ENCODE assay signal across 8 cellular contexts in the genomic region with DNA sequence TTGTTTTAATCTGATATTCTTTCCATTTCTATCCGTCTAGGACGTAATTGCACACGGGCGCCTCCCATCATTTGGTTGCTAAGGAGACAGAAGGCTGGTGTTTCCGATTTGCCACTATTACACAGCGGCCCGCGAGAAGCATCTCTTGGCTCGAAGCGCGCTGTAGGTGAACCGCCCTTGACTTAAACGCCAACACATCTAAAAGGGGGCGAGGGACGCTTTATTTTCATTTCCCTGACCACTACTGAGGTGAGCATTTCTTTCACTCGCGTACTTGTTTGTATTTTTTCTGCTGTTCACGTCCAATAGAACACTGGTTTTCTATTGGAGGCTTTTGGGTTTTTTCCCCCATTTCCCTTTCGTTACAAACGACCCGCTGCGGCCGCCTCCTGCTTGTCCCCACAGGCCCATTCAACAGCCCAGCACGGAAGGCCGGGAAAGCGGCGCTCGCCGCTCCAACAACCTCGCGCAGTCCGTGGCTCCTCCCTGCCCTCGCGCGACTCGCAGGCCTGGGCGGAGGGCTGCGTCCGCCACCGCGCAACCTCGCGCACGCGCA. TPM values are rescaled to one million over a fixed set of nuclear protein-coding genes. Genes with fewer than 3 reads are reported as not detected.
DNase-seq lines count a peak whose midpoint lies in the region; ATAC-seq, FAIRE-seq and TF ChIP-seq lines count a peak whose summit lies in the region.

No MANE protein-coding gene starts in this region.

- H2AFZ ChIP-seq in ACC112 (ENCODE audit: low read length, unreplicated experiment) (peak overlapping the region; percentile 91), HepG2 (ENCODE audit: low read length) (peak overlapping the region; percentile 89)

- TF ChIP-seq POLR2A in GM18526 (IDR thresholded peaks at IDR 0.05; ENCODE audit: extremely low read depth, insufficient read length) (peak; percentile 84), HepG2 (IDR thresholded peaks at IDR 0.05; ENCODE audit: insufficient read depth in 1 of 2, low read depth in 2 of 2, low read length in 2 of 2) (peak in 1 of 2 experiments; percentile 75; a peak in 2 of 4 replicates)

- peaks cover 32% of the 10 kb centered on the region for H4K20me1 ChIP-seq in HepG2 (ENCODE audit: insufficient read depth, low read length)

- TF ChIP-seq RAD21 in HepG2 (CRISPR knock-in tag; IDR thresholded peaks at IDR 0.05) = no peak

- H3K4me1 ChIP-seq in ACC112 (ENCODE audit: control insufficient read depth, insufficient read depth, low read length, unreplicated experiment) (peaks cover 17% of the 10 kb centered on the region), colonic mucosa (peaks cover 13% of the 10 kb centered on the region), HepG2 (ENCODE audit: insufficient read depth, low read length) (peaks cover 36% of the 10 kb centered on the region)

- H3K79me2 ChIP-seq in ACC112 (ENCODE audit: control insufficient read depth, insufficient read depth, low read length, unreplicated experiment) (peaks cover 38% of the 10 kb centered on the region), HepG2 (ENCODE audit: insufficient read depth, low read length) (peaks cover 40% of the 10 kb centered on the region)

- peak; percentile 43 for ATAC-seq in HG03039 (IDR thresholded peaks at IDR 0.05; ENCODE audit: unreplicated experiment)
- ATAC-seq in HepG2 = peak; percentile 90

- H3K27me3 ChIP-seq in ACC112 (ENCODE audit: insufficient read depth, low read length) (no peaks in the 10 kb centered on the region), colonic mucosa (no peaks in the 10 kb centered on the region), HepG2 (ENCODE audit: control insufficient read depth in 1 of 2, insufficient read depth in 2 of 2, low read length in 2 of 2) (no peaks in the 10 kb centered on the region; a peak in 2 of 5 replicates)

- H3K36me3 ChIP-seq in ACC112 (ENCODE audit: insufficient read depth, low read length) (no peaks in the 10 kb centered on the region), colonic mucosa (no peaks in the 10 kb centered on the region), HepG2 (replicated peaks in 1 of 2; ENCODE audit: control insufficient read depth in 1 of 2, insufficient read depth in 2 of 2, low read length in 2 of 2) (peaks cover 0 to 8% of the 10 kb centered on the region in 2 experiments; a peak in 4 of 5 replicates)

- H3K4me2 ChIP-seq in HepG2 (ENCODE audit: low read depth, low read length) = peak overlapping the region; percentile 95

- POLR2A ChIA-PET in HepG2 (lab: Yijun Ruan, JAX) = interaction anchor here (0.6 to 2.2 kb wide), 16 partner anchors 9 to 488 kb away, joined by 3 to 36 read pairs (median 4); a partner anchor contains a TSS

- BruUV-seq in HepG2 (replicated peaks; lab: Mats Ljungman, UMichigan) = no TSS peak

- CTCF ChIA-PET in HepG2 (lab: Yijun Ruan, JAX; ENCODE audit: low intra/inter-chr PET ratio, low total read pairs) = no interaction called here

- in situ Hi-C loops in HepG2 (cut with HindIII; ENCODE audit: extremely low pct_ligation_motif_present, low pct_unique_long_range_greater_than_20kb) = no loop called here

- under 1% methylated on average over 43 of the region's 45 CpGs for WGBS in HepG2 (ENCODE audit: low lambda C conversion rate)

- H3K9ac ChIP-seq in colonic mucosa (ENCODE audit: low read depth in 2 of 2, low read length in 2 of 2) (peak overlapping the region; percentile 58 to 64), HepG2 (ENCODE audit: insufficient read depth, low read depth, low read length) (peak overlapping the region; percentile 89)

- intact Hi-C loops in colonic mucosa (cut with DNase I) (no loop called here), HepG2 (cut with micrococcal nuclease; ENCODE audit: unreplicated experiment) (loop anchor here (1.0 to 2.0 kb wide), 2 partner anchors 26 to 76 kb away; a partner anchor contains a TSS)

- H3K4me3 ChIP-seq in ACC112 (ENCODE audit: low read depth, low read length) = peak overlapping the region; percentile 78
- peak overlapping the region; percentile 47 for H3K4me3 ChIP-seq in colonic mucosa
- peak overlapping the region; percentile 64 to 77 (median 64) for H3K4me3 ChIP-seq in HepG2 (replicated peaks in 1 of 3; ENCODE audit: insufficient read depth in 1 of 3, low read depth in 2 of 3, low read length in 3 of 3)

- TF ChIP-seq EP300 in HepG2 (IDR thresholded peaks at IDR 0.05; ENCODE audit: low read depth in 2 of 2, low read length in 2 of 2) (no peak), HepG2 (CRISPR knock-in tag; IDR thresholded peaks at IDR 0.05; ENCODE audit: borderline replicate concordance) (no peak)

- no peaks in the 10 kb centered on the region for H3K9me3 ChIP-seq in colonic mucosa
- H3K9me3 ChIP-seq in HepG2 (ENCODE audit: low read length) = no peaks in the 10 kb centered on the region

- no peak for TF ChIP-seq CTCF in colonic mucosa (IDR thresholded peaks at IDR 0.05)
- TF ChIP-seq CTCF in HepG2 (CRISPR knock-in tag; IDR thresholded peaks at IDR 0.05) = no peak

- no peak for FAIRE-seq in HepG2 (lab: Jason Lieb, UNC)

- DNase-seq in NCI-H2171 treated with DMSO at 0.1 percent for 48 hours (lab: John Stamatoyannopoulos, UW) (peak; percentile 88), colonic mucosa (peak; percentile 78), HepG2 (ENCODE audit: low spot score) (peak; percentile 50)
- DNase-seq in activated CD4-positive, CD25-positive, alpha-beta regulatory T cell treated with anti-CD3 and anti-CD28 coated beads, Interleukin-2, amount 50 U/mL, for 16 hours (ENCODE audit: low read depth, low spot score) = peak; percentile 23
- peak; percentile 48 to 68 for DNase-seq in stimulated activated CD4-positive, alpha-beta T cell treated with anti-CD3 and anti-CD28 coated beads, Interleukin-4, amount 100 ng/mL, for 4 hours

- H3K27ac ChIP-seq in ACC112 (ENCODE audit: low read depth, low read length) (peak overlapping the region; percentile 93), colonic mucosa (peak overlapping the region; percentile 87), HepG2 (ENCODE audit: extremely low read length, insufficient read depth, low read length) (peak overlapping the region; percentile 92)

TF ChIP-seq in HepG2, 621 proteins besides CTCF, POLR2A, EP300 and RAD21 (continues in another document):
- TF ChIP-seq ZNF501 (CRISPR knock-in tag; IDR thresholded peaks at IDR 0.05) (peak; percentile 83), ZNF629 (CRISPR knock-in tag; conservative IDR thresholded peaks at IDR 0.05) (peak; percentile 88), ZNF292 (CRISPR knock-in tag; IDR thresholded peaks at IDR 0.05; ENCODE audit: borderline replicate concordance, low read depth) (no peak), ZNF761 (CRISPR knock-in tag; conservative IDR thresholded peaks at IDR 0.05) (no peak), HNRNPL (IDR thresholded peaks at IDR 0.05; ENCODE audit: low read depth, low read length) (peak; percentile 6; the same call in 1 of the 2 replicates)

RNA-seq across cellular contexts. Expression of a gene that starts 0.5 kb away (rescaled TPM):
- total RNA-seq in colonic mucosa (10 to 100 TPM; 49.9 to 53.7 TPM), HepG2 (2016; rRNA removed; fragmentation: Illumina TruSeq; extraction: Trizol) (88.9 and 90.3 TPM in 2 replicates)
- total RNA-seq in HepG2 (2016; cell fraction: cytosol; rRNA removed; fragmentation: Illumina TruSeq; extraction: Trizol; ENCODE audit: low read depth) = 14.5 and 15.0 TPM in 2 replicates
- total RNA-seq in HepG2 (2016; cell fraction: insoluble cytoplasmic fraction; rRNA removed; fragmentation: Illumina TruSeq; extraction: Trizol) = 82.7 and 90.1 TPM in 2 replicates
- 49.2 and 50.7 TPM in 2 replicates for total RNA-seq in HepG2 (2016; cell fraction: membrane; rRNA removed; fragmentation: Illumina TruSeq; extraction: Trizol)
- total RNA-seq in HepG2 (2016; cell fraction: nucleus; rRNA removed; fragmentation: Illumina TruSeq; extraction: Trizol) = 48.4 and 54.7 TPM in 2 replicates
- polyA plus RNA-seq in HepG2 (2011; rRNA removed) = 73.4 and 77.7 TPM in 2 replicates
- 83.3 and 106 TPM in 2 replicates for polyA plus RNA-seq in HepG2 (2011; cell fraction: cytosol; rRNA removed)
- polyA plus RNA-seq in HepG2 (2011; cell fraction: nucleus; rRNA removed) = 69.3 and 70.9 TPM in 2 replicates
- 57.7 and 65.4 TPM in 2 replicates for polyA plus RNA-seq in HepG2 (2012)
- 15.1 and 16.9 TPM in 2 replicates for polyA plus RNA-seq in HepG2 (2016; cell fraction: cytosol; fragmentation: Illumina TruSeq; extraction: Trizol; ENCODE audit: low read depth)
- polyA plus RNA-seq in HepG2 (2016; cell fraction: insoluble cytoplasmic fraction; fragmentation: Illumina TruSeq; extraction: Trizol; ENCODE audit: low read depth) = 96.1 and 98.5 TPM in 2 replicates
- polyA plus RNA-seq in HepG2 (2016; cell fraction: membrane; fragmentation: Illumina TruSeq; extraction: Trizol; ENCODE audit: low read depth) = 36.1 and 39.8 TPM in 2 replicates
- polyA plus RNA-seq in HepG2 (2016; cell fraction: nucleus; fragmentation: Illumina TruSeq; extraction: Trizol; ENCODE audit: insufficient read depth, low read depth) = 90.6 and 97.4 TPM in 2 replicates
- 73.1 and 84.7 TPM in 2 replicates for polyA minus RNA-seq in HepG2 (2011; rRNA and poly(A)+ RNA removed; ENCODE audit: low replicate concordance)
- 32.4 and 32.5 TPM in 2 replicates for polyA minus RNA-seq in HepG2 (2011; cell fraction: cytosol; rRNA and poly(A)+ RNA removed)
- 39.9 and 43.4 TPM in 2 replicates for polyA minus RNA-seq in HepG2 (2011; cell fraction: nucleus; rRNA and poly(A)+ RNA removed)

RNA-seq across cellular contexts. Expression of a gene that starts 14.0 kb away (rescaled TPM):
- total RNA-seq in colonic mucosa (under 1 TPM; 0.20 to 0.35 TPM), HepG2 (2016; rRNA removed; fragmentation: Illumina TruSeq; extraction: Trizol) (0.15 and 0.29 TPM in 2 replicates)
- 0.09 and 0.10 TPM in 2 replicates for total RNA-seq in HepG2 (2016; cell fraction: cytosol; rRNA removed; fragmentation: Illumina TruSeq; extraction: Trizol; ENCODE audit: low read depth)
- total RNA-seq in HepG2 (2016; cell fraction: insoluble cytoplasmic fraction; rRNA removed; fragmentation: Illumina TruSeq; extraction: Trizol) = 0.16 and 0.32 TPM in 2 replicates
- total RNA-seq in HepG2 (2016; cell fraction: membrane; rRNA removed; fragmentation: Illumina TruSeq; extraction: Trizol) = 0.03 and 0.10 TPM in 2 replicates
- total RNA-seq in HepG2 (2016; cell fraction: nucleus; rRNA removed; fragmentation: Illumina TruSeq; extraction: Trizol) = 0.31 and 0.34 TPM in 2 replicates
- polyA plus RNA-seq in HepG2 (2011; rRNA removed) = 0.26 and 0.46 TPM in 2 replicates
- 0.07 and 0.17 TPM in 2 replicates for polyA plus RNA-seq in HepG2 (2011; cell fraction: cytosol; rRNA removed)
- 1.3 and 2.2 TPM in 2 replicates for polyA plus RNA-seq in HepG2 (2011; cell fraction: nucleus; rRNA removed)
- 0.49 and 0.50 TPM in 2 replicates for polyA plus RNA-seq in HepG2 (2012)
- polyA plus RNA-seq in HepG2 (2016; cell fraction: cytosol; fragmentation: Illumina TruSeq; extraction: Trizol; ENCODE audit: low read depth) = 0.02 TPM in 1 of 2 replicates, not detected in the other
- 0.11 and 0.14 TPM in 2 replicates for polyA plus RNA-seq in HepG2 (2016; cell fraction: insoluble cytoplasmic fraction; fragmentation: Illumina TruSeq; extraction: Trizol; ENCODE audit: low read depth)
- 0.06 and 0.08 TPM in 2 replicates for polyA plus RNA-seq in HepG2 (2016; cell fraction: membrane; fragmentation: Illumina TruSeq; extraction: Trizol; ENCODE audit: low read depth)
- 0.44 and 0.70 TPM in 2 replicates for polyA plus RNA-seq in HepG2 (2016; cell fraction: nucleus; fragmentation: Illumina TruSeq; extraction: Trizol; ENCODE audit: insufficient read depth, low read depth)
- 0.10 and 0.33 TPM in 2 replicates for polyA minus RNA-seq in HepG2 (2011; rRNA and poly(A)+ RNA removed; ENCODE audit: low replicate concordance)
- polyA minus RNA-seq in HepG2 (2011; cell fraction: cytosol; rRNA and poly(A)+ RNA removed) = 0.09 TPM in 1 of 2 replicates, not detected in the other
- polyA minus RNA-seq in HepG2 (2011; cell fraction: nucleus; rRNA and poly(A)+ RNA removed) = 0.64 and 0.87 TPM in 2 replicates

Comparison
In these comparisons a context has a peak if more than half of its experiments do, and no peak if none do; other contexts are left out.
1. Peak in every context shown above with its lines: DNase-seq, ATAC-seq, H3K4me3 ChIP-seq and H3K27ac ChIP-seq.
2. DNase-seq: peak in every context shown above with its lines; median percentile 88 in NCI-H2171 treated with DMSO at 0.1 percent for 48 hours; 78 in colonic mucosa; 58 in stimulated activated CD4-positive, alpha-beta T cell treated with anti-CD3 and anti-CD28 coated beads, Interleukin-4, amount 100 ng/mL, for 4 hours; 50 in HepG2; 23 in activated CD4-positive, CD25-positive, alpha-beta regulatory T cell treated with anti-CD3 and anti-CD28 coated beads, Interleukin-2, amount 50 U/mL, for 16 hours.